5 cellular contexts compared by ENCODE assay signal in genomic region chr7:21450076-21450475, GRCh38.
"Had no signal": no experiment of that assay in that cellular context is flagged by ENCODE, and none has a peak within 500 bp of the region (broad histone marks: within the 10 kb centered on the region; RNA-seq: fewer than 3 reads in every experiment).

No MANE protein-coding gene starts in this region.

- H2AFZ ChIP-seq: GM23338 had no signal

- FAIRE-seq: H1 had no signal

- H3K4me3 ChIP-seq: GM23338 had no signal

- H3K4me2 ChIP-seq: GM23338 had no signal

- DNase-seq: H9, HCEC 1CT, KG1 had no signal

- ATAC-seq: GM23338 had no signal
